Comparison of ENCODE assay signal across 7 cellular contexts in the genomic region with DNA sequence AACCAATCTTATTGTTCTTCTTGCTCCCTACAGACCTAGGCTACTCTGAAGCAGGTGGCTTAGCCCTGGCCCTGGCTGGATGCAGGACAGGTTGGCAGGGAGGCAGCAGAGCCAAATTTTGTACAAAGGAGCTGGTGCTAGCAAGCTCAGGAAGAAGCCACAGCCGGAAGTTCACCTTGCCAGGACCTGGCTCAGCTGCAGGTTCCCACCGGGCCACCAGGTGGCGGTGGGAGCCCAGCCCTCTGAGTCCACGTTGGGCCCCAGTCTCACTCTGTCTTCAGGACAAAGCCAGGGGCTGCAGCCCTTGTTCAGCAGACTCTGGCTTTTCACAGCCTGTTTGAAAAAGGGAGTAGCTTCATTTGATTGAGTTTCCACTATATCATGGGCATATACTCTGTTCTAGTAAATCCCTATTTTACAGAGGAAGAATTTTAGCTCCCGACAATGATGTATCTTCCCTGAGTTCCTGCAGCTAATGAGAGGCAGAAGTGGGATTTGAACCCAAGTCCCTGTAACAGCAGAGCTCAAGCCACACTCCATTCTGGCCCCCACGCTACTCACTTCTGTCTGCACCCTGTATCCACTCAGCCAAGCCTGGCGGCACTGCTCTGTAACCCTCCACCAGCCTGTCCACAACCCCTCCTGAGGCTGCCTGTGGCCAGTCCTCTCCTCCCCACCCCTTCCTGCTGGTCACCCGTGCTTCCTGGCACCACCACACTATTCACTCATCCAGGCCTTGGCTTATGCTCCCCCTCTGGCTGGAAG. TPM values are rescaled to one million over a fixed set of nuclear protein-coding genes. Genes with fewer than 3 reads are reported as not detected.
A peak's percentile ranks its signal among the peaks of the same experiment; 100 is the strongest.
DNase-seq lines count a peak whose midpoint lies in the region; ATAC-seq, FAIRE-seq and TF ChIP-seq lines count a peak whose summit lies in the region.

No MANE protein-coding gene starts in this region.

- H3K4me1 Mint-ChIP-seq in activated B cell treated with CpG ODN at 0.5 μM for 24 hours (peaks cover 48% of the 10 kb centered on the region), immature natural killer cell (peaks cover 27 to 28% of the 10 kb centered on the region in 2 donors)

- peaks cover 5% of the 10 kb centered on the region for H3K36me3 ChIP-seq in bronchial epithelial cell (ENCODE audit: control insufficient read depth, insufficient read depth, low read length)

- FAIRE-seq in GM18507 (lab: Jason Lieb, UNC) (peak; percentile 50), bronchial epithelial cell (lab: Jason Lieb, UNC) (no peak)

- H3K36me3 Mint-ChIP-seq in activated B cell treated with CpG ODN at 0.5 μM for 24 hours (ENCODE audit: low read depth) (peaks cover 23% of the 10 kb centered on the region), immature natural killer cell (peaks cover 0 to 10% (median 0%) of the 10 kb centered on the region in 3 donors)

- peak; percentile 81 for DNase-seq in GM18507 (ENCODE audit: extremely low spot score, insufficient read length, low read depth)
- peak; percentile 92 for DNase-seq in NCI-H2227 (lab: John Stamatoyannopoulos, UW; ENCODE audit: unreplicated experiment)
- peak; percentile 83 for DNase-seq in activated B cell treated with CpG ODN at 0.5 μM for 24 hours
- DNase-seq in bronchial epithelial cell (ENCODE audit: low read depth), result peak; percentile 68
- DNase-seq in immature natural killer cell, result peak; percentile 75 to 80 (median 76)
- peak; percentile 71 to 81 (median 76) for DNase-seq in stimulated activated CD4-positive, alpha-beta T cell treated with anti-CD3 and anti-CD28 coated beads, Interleukin-12 subunit alpha, Interleukin-12 subunit beta, amount 100 ng/mL, for 48 hours (ENCODE audit: low read depth in 2 of 3, low spot score in 1 of 3)

- TF ChIP-seq CTCF in activated B cell treated with CpG ODN at 0.5 μM for 24 hours (IDR thresholded peaks at IDR 0.05) (peak; percentile 30), bronchial epithelial cell (IDR thresholded peaks at IDR 0.05; ENCODE audit: insufficient read depth, low read length, severe bottlenecking) (peak; percentile 99)

- CTCF ChIA-PET in activated B cell treated with CpG ODN at 0.5 μM for 24 hours (lab: Charles Lee), result interaction anchor here (0.6 to 10.1 kb wide), 24 partner anchors 8 to 505 kb away, joined by 3 to 561 read pairs (median 5); a partner anchor contains a TSS

- no peaks in the 10 kb centered on the region for H3K27me3 Mint-ChIP-seq in activated B cell treated with CpG ODN at 0.5 μM for 24 hours
- H3K27me3 Mint-ChIP-seq in immature natural killer cell (ENCODE audit: low read depth in 3 of 3), result peaks cover 0 to 14% (median 11%) of the 10 kb centered on the region in 3 donors

- peak overlapping the region; percentile 79 for H3K27ac Mint-ChIP-seq in activated B cell treated with CpG ODN at 0.5 μM for 24 hours
- H3K27ac Mint-ChIP-seq in immature natural killer cell, result peak overlapping the region; percentile 46 to 87 (median 76)

- H3K4me3 Mint-ChIP-seq in activated B cell treated with CpG ODN at 0.5 μM for 24 hours (no peak overlapping the region), immature natural killer cell (no peak overlapping the region)

- POLR2A ChIA-PET in activated B cell treated with CpG ODN at 0.5 μM for 24 hours (lab: Charles Lee), result interaction anchor here (0.6 to 10.1 kb wide), 12 partner anchors 8 to 615 kb away, joined by 3 to 224 read pairs (median 4); a partner anchor contains a TSS

- no peaks in the 10 kb centered on the region for H3K9me3 Mint-ChIP-seq in activated B cell treated with CpG ODN at 0.5 μM for 24 hours
- H3K9me3 Mint-ChIP-seq in immature natural killer cell, result no peaks in the 10 kb centered on the region

- no peak overlapping the region for H3K4me3 ChIP-seq in bronchial epithelial cell (ENCODE audit: low read depth, low read length)

- intact Hi-C loops in activated B cell treated with CpG ODN at 0.5 μM for 24 hours (cut with micrococcal nuclease), result loop anchor here (1.0 to 2.0 kb wide), 5 partner anchors 21 to 99 kb away; a partner anchor contains a TSS

- ATAC-seq in HG03139 (IDR thresholded peaks at IDR 0.05; ENCODE audit: unreplicated experiment), result peak; percentile 47
- peak; percentile 76 for ATAC-seq in activated B cell treated with CpG ODN at 0.5 μM for 24 hours (ENCODE audit: low read depth)

- no peaks in the 10 kb centered on the region for H3K27me3 ChIP-seq in bronchial epithelial cell (ENCODE audit: control insufficient read depth, insufficient read depth, low read length)

RNA-seq across cellular contexts. Expression of a gene that starts 3.3 kb away (rescaled TPM):
- 59.8 and 63.9 TPM in 2 replicates for total RNA-seq in activated B cell treated with CpG ODN at 0.5 μM for 24 hours
- total RNA-seq in bronchial epithelial cell, result 22.3 and 22.9 TPM in 2 replicates
- 10 to 100 TPM; 35.0 to 38.2 (median 36.2) TPM for polyA plus RNA-seq in immature natural killer cell

RNA-seq across cellular contexts. Expression of a gene that starts 3.4 kb away (rescaled TPM):
- total RNA-seq in activated B cell treated with CpG ODN at 0.5 μM for 24 hours, result 201 and 218 TPM in 2 replicates
- total RNA-seq in bronchial epithelial cell, result 154 and 228 TPM in 2 replicates
- polyA plus RNA-seq in immature natural killer cell, result 100 to 1,000 TPM; 105 to 131 (median 119) TPM

RNA-seq across cellular contexts. Expression of a gene that starts 25.3 kb away (rescaled TPM):
- total RNA-seq in activated B cell treated with CpG ODN at 0.5 μM for 24 hours, result 397 and 433 TPM in 2 replicates
- total RNA-seq in bronchial epithelial cell, result 30.8 and 36.1 TPM in 2 replicates
- 100 to 1,000 TPM in 1 of 3 donors, 10 to 100 TPM in 2; 63.8 to 128 (median 64.5) TPM for polyA plus RNA-seq in immature natural killer cell

RNA-seq across cellular contexts. Expression of a gene that starts 25.8 kb away (rescaled TPM):
- total RNA-seq in activated B cell treated with CpG ODN at 0.5 μM for 24 hours (69.7 and 81.2 TPM in 2 replicates), bronchial epithelial cell (10.0 and 12.7 TPM in 2 replicates)
- 10 to 100 TPM; 28.4 to 61.4 (median 57.5) TPM for polyA plus RNA-seq in immature natural killer cell

RNA-seq across cellular contexts. Expression of a gene that starts 41.2 kb away (rescaled TPM):
- total RNA-seq in activated B cell treated with CpG ODN at 0.5 μM for 24 hours (0.76 and 1.3 TPM in 2 replicates), bronchial epithelial cell (0.26 TPM in 2 replicates)
- not detected for polyA plus RNA-seq in immature natural killer cell

Comparison
In these comparisons a context has a peak if more than half of its experiments do, and no peak if none do; other contexts are left out.
1. RNA of a gene that starts 25.3 kb away (total RNA-seq): 397 to 433 TPM in activated B cell treated with CpG ODN at 0.5 μM for 24 hours; 30.8 to 36.1 TPM in bronchial epithelial cell; every median in the first group is over 10 times any median in the second.
2. Peak in every context shown above with its lines, with median percentiles within 50 percentile points of each other: DNase-seq.